Comparison of ENCODE assay signal across 10 cellular contexts in genomic region chr14:100533647-100534485, GRCh38. TPM values are rescaled to one million over a fixed set of nuclear protein-coding genes. Genes with fewer than 3 reads are reported as not detected.
DNase-seq lines count a peak whose midpoint lies in the region; ATAC-seq and TF ChIP-seq lines count a peak whose summit lies in the region.
"Had no signal": no experiment of that assay in that cellular context is flagged by ENCODE, and none has a peak within 500 bp of the region (broad histone marks: within the 10 kb centered on the region; RNA-seq: fewer than 3 reads in every experiment).

No MANE protein-coding gene starts in this region.

- intact Hi-C loops in HCT116 (cut with micrococcal nuclease): no loop called here
- intact Hi-C loops in left ventricle myocardium superior (cut with micrococcal nuclease): no loop called here

- ATAC-seq in HCT116 (no peak), T-helper 17 cell (no peak), left ventricle myocardium superior (peak; percentile 47), HG03521 (IDR thresholded peaks at IDR 0.05; ENCODE audit: unreplicated experiment) (no peak)

- H3K79me2 ChIP-seq in HCT116 (ENCODE audit: insufficient read depth, low read length): no peaks in the 10 kb centered on the region

- BruUV-seq in HCT116 (replicated peaks; lab: Mats Ljungman, UMichigan): no TSS peak

- no peaks in the 10 kb centered on the region for H3K36me3 ChIP-seq in HCT116 (ENCODE audit: control insufficient read depth in 1 of 2, insufficient read depth in 2 of 2, low read length in 2 of 2)

- H3K4me2 ChIP-seq in HCT116 (ENCODE audit: low read length): peak overlapping the region; percentile 0; the same call in 1 of the 2 replicates

- no peaks in the 10 kb centered on the region for H3K36me3 Mint-ChIP-seq in T-helper 17 cell (ENCODE audit: low read depth)
- H3K36me3 Mint-ChIP-seq: activated naive CD8-positive, alpha-beta T cell had no signal

- no peaks in the 10 kb centered on the region for H3K27me3 Mint-ChIP-seq in T-helper 17 cell
- H3K27me3 Mint-ChIP-seq: activated naive CD8-positive, alpha-beta T cell; IgD-negative memory B cell had no signal

- TF ChIP-seq RAD21 in HCT116 (IDR thresholded peaks at IDR 0.05; ENCODE audit: low read depth): no peak

- TF ChIP-seq CTCF in HCT116 (IDR thresholded peaks at IDR 0.05 in 2 of 3, conservative IDR thresholded peaks at IDR 0.05 in 1 of 3; ENCODE audit: borderline replicate concordance in 1 of 3, insufficient read depth in 1 of 3, low read depth in 2 of 3, low read length in 2 of 3): no peak

- H3K4me1 Mint-ChIP-seq in T-helper 17 cell: no peaks in the 10 kb centered on the region
- H3K4me1 Mint-ChIP-seq: IgD-negative memory B cell had no signal

- H3K4me1 ChIP-seq in HCT116 (ENCODE audit: control insufficient read depth in 1 of 2, insufficient read depth in 2 of 2, low read length in 2 of 2): peaks cover 4 to 13% of the 10 kb centered on the region in 2 experiments; a peak in 3 of 4 replicates

- H3K27ac ChIP-seq in HCT116 (ENCODE audit: low read depth, low read length): no peak overlapping the region; the same call in 1 of the 2 replicates

- no peaks in the 10 kb centered on the region for H3K27me3 ChIP-seq in HCT116 (ENCODE audit: insufficient read depth, low read length)

- RAD21 ChIA-PET in HCT116 (lab: Charles Lee; ENCODE audit: low non-redundant PET in 1 of 2, low total read pairs in 2 of 2, uncharacterized antibody in 2 of 2, unreplicated experiment in 2 of 2): no interaction called here

- H3K9me2 ChIP-seq in HCT116 (ENCODE audit: insufficient read depth): no peaks in the 10 kb centered on the region

- H3K4me3 Mint-ChIP-seq in T-helper 17 cell: no peak overlapping the region
- H3K4me3 Mint-ChIP-seq: activated naive CD8-positive, alpha-beta T cell; IgD-negative memory B cell had no signal

- no peaks in the 10 kb centered on the region for H4K20me1 ChIP-seq in HCT116 (ENCODE audit: insufficient read depth)

- CTCF ChIA-PET in HCT116 (lab: Charles Lee): no interaction called here

- peak overlapping the region; percentile 27 for H3K27ac Mint-ChIP-seq in T-helper 17 cell
- H3K27ac Mint-ChIP-seq: activated naive CD8-positive, alpha-beta T cell had no signal

- no peak for TF ChIP-seq POLR2A in HCT116 (IDR thresholded peaks at IDR 0.05; ENCODE audit: borderline replicate concordance, extremely low read depth, insufficient read depth, insufficient read length)

- H3K9ac ChIP-seq in HCT116 (ENCODE audit: low read length): no peak overlapping the region

- DNase-seq in HCT116 (ENCODE audit: low read depth, low spot score) (no peak), T-helper 17 cell (peak; percentile 2 to 6 (median 4)), left ventricle myocardium superior (peak; percentile 33), SW 1271 (lab: John Stamatoyannopoulos, UW) (no peak), A172 (ENCODE audit: low spot score) (no peak), HCEC 1CT (no peak)
- peak; percentile 23 for DNase-seq in stimulated activated CD8-positive, alpha-beta memory T cell treated with anti-CD3 and anti-CD28 coated beads, Interleukin-4, amount 100 ng/mL, for 48 hours

- H3K9me3 ChIP-seq in HCT116 (ENCODE audit: control insufficient read depth in 1 of 2, insufficient read depth in 1 of 2, low read depth in 1 of 2, low read length in 2 of 2): no peaks in the 10 kb centered on the region
- H3K9me3 ChIP-seq in T-helper 17 cell (ENCODE audit: control insufficient read depth, low read length, poor library complexity, severe bottlenecking): no peaks in the 10 kb centered on the region

- no peak overlapping the region for H3K4me3 ChIP-seq in HCT116 (replicated peaks in 1 of 2; ENCODE audit: low read depth in 1 of 2, low read length in 2 of 2)

- POLR2A ChIA-PET in HCT116 (lab: Charles Lee): no interaction called here

- no peak overlapping the region for H2AFZ ChIP-seq in HCT116 (ENCODE audit: low read depth, low read length, poor library complexity, severe bottlenecking)

TF ChIP-seq in HCT116, 20 proteins besides CTCF, POLR2A, EP300 and RAD21:
- TF ChIP-seq SIN3A (IDR thresholded peaks at IDR 0.05; ENCODE audit: low read depth) (no peak), ZBTB33 (IDR thresholded peaks at IDR 0.05; ENCODE audit: extremely low read depth, insufficient replicate concordance, low read length) (no peak), MAX (IDR thresholded peaks at IDR 0.05) (no peak), JUND (IDR thresholded peaks at IDR 0.05) (no peak), EZH2 (IDR thresholded peaks at IDR 0.05) (no peak), FOSL1 (IDR thresholded peaks at IDR 0.05; ENCODE audit: low read depth) (no peak), SP1 (IDR thresholded peaks at IDR 0.05; ENCODE audit: low read depth) (no peak), EGR1 (IDR thresholded peaks at IDR 0.05; ENCODE audit: low read depth) (no peak), EZH2phosphoT487 (IDR thresholded peaks at IDR 0.05; ENCODE audit: borderline replicate concordance) (no peak), REST (IDR thresholded peaks at IDR 0.05; ENCODE audit: low read depth) (no peak), ATF3 (IDR thresholded peaks at IDR 0.05) (no peak), ELF1 (IDR thresholded peaks at IDR 0.05; ENCODE audit: borderline replicate concordance, low read depth) (no peak), CBX3 (IDR thresholded peaks at IDR 0.05; ENCODE audit: low read depth) (no peak), SRF (IDR thresholded peaks at IDR 0.05; ENCODE audit: low read depth) (no peak), YY1 (IDR thresholded peaks at IDR 0.05; ENCODE audit: extremely low read depth, insufficient replicate concordance, low read depth, low read length) (no peak), ZNF274 (IDR thresholded peaks at IDR 0.05; ENCODE audit: low read depth, low read length) (no peak)

RNA-seq across cellular contexts. Expression of gene BEGAIN, which starts 53.4 kb away (rescaled TPM):
- total RNA-seq in HCT116 (2021; ENCODE audit: unreplicated experiment) (8.5 TPM), T-helper 17 cell (1 to 10 TPM in 1 of 2 donors, under 1 TPM in 1; 0.50 to 4.5 TPM), left ventricle myocardium superior (0.79 TPM)
- polyA plus RNA-seq in HCT116 (2012): 7.8 and 8.5 TPM in 2 replicates
- total RNA-seq in A172 (2014; rRNA removed; shearing (Covaris generic)): 1.3 and 1.5 TPM in 2 replicates

Comparison
In these comparisons a context has a peak if more than half of its experiments do, and no peak if none do; other contexts are left out.
1. DNase-seq: peak in T-helper 17 cell (3 of 3), left ventricle myocardium superior (single experiment) and stimulated activated CD8-positive, alpha-beta memory T cell treated with anti-CD3 and anti-CD28 coated beads, Interleukin-4, amount 100 ng/mL, for 48 hours (single experiment); none in HCT116 (single experiment), SW 1271 (0 of 2), A172 (single experiment) and HCEC 1CT (single experiment).